1 cellular context compared by ENCODE assay signal in the genomic region with DNA sequence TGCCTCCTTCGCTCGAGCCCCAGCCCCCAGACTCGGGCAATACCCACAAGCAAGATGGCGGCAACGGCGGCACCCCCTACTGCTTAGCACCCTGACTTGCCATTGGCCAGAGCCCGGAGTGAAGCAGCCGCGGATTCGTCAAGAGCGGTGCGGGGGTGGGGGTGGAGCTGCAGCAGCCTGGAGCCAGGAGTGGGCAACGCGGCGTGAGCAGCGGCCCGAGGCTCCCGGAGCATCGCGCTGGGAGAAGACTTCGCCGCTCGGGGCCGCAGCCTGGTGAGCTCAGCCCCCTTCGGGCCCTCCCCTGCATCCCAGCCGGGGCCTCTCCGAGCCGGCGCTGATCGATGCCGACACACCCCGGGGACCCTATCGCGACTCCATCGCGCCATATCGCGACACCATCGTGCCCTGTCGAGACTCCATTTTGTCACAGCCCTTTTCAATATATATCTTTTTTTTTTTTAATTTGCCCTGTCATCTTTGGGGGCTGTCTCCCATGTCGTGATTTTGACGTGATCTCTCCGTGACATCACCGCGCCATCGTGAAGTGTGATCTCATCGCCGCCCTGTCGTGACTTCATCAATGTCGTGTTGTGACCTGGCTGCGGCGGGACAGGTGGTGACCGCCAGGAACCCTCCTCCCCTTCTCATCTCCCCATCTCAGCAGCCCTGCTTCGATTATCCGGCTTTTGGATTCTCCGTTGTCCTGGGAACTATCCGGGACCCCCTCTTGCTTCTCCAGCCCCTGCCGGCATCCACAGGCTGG.
A peak's percentile ranks its signal among the peaks of the same experiment; 100 is the strongest.
TF ChIP-seq lines count a peak whose summit lies in the region.

A gene with protein sequence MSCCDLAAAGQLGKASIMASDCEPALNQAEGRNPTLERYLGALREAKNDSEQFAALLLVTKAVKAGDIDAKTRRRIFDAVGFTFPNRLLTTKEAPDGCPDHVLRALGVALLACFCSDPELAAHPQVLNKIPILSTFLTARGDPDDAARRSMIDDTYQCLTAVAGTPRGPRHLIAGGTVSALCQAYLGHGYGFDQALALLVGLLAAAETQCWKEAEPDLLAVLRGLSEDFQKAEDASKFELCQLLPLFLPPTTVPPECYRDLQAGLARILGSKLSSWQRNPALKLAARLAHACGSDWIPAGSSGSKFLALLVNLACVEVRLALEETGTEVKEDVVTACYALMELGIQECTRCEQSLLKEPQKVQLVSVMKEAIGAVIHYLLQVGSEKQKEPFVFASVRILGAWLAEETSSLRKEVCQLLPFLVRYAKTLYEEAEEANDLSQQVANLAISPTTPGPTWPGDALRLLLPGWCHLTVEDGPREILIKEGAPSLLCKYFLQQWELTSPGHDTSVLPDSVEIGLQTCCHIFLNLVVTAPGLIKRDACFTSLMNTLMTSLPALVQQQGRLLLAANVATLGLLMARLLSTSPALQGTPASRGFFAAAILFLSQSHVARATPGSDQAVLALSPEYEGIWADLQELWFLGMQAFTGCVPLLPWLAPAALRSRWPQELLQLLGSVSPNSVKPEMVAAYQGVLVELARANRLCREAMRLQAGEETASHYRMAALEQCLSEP (plus strand): TSS at position 189 of the 763 bp plus-strand sequence. CDS start 392 bp downstream, at position 581.

TF ChIP-seq in K562, 482 proteins besides CTCF, POLR2A, EP300 and RAD21 (continued from another document and continues in another):
- TF ChIP-seq, protein P1, sequence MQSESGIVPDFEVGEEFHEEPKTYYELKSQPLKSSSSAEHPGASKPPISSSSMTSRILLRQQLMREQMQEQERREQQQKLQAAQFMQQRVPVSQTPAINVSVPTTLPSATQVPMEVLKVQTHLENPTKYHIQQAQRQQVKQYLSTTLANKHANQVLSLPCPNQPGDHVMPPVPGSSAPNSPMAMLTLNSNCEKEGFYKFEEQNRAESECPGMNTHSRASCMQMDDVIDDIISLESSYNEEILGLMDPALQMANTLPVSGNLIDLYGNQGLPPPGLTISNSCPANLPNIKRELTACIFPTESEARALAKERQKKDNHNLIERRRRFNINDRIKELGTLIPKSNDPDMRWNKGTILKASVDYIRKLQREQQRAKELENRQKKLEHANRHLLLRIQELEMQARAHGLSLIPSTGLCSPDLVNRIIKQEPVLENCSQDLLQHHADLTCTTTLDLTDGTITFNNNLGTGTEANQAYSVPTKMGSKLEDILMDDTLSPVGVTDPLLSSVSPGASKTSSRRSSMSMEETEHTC (IDR thresholded peaks at IDR 0.05) = no peak
- TF ChIP-seq ZC3H8 (IDR thresholded peaks at IDR 0.05) = no peak
- TF ChIP-seq TAF7 (tag; IDR thresholded peaks at IDR 0.05) = peak; percentile 53; the same call in 1 of the 2 replicates
- no peak for TF ChIP-seq STAT5A (IDR thresholded peaks at IDR 0.05; ENCODE audit: borderline replicate concordance, low read length)
- peak; percentile 100 for TF ChIP-seq ZBED1 (IDR thresholded peaks at IDR 0.05)
- no peak for TF ChIP-seq MEIS2 (IDR thresholded peaks at IDR 0.05; ENCODE audit: partially characterized antibody)
- TF ChIP-seq, protein P2, sequence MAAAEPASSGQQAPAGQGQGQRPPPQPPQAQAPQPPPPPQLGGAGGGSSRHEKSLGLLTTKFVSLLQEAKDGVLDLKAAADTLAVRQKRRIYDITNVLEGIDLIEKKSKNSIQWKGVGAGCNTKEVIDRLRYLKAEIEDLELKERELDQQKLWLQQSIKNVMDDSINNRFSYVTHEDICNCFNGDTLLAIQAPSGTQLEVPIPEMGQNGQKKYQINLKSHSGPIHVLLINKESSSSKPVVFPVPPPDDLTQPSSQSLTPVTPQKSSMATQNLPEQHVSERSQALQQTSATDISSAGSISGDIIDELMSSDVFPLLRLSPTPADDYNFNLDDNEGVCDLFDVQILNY (CRISPR knock-in tag; IDR thresholded peaks at IDR 0.05) = peak; percentile 60; the same call in 1 of the 2 replicates
- no peak for TF ChIP-seq ZC3H4 (CRISPR knock-in tag; IDR thresholded peaks at IDR 0.05; ENCODE audit: borderline replicate concordance)
- TF ChIP-seq, protein P3, sequence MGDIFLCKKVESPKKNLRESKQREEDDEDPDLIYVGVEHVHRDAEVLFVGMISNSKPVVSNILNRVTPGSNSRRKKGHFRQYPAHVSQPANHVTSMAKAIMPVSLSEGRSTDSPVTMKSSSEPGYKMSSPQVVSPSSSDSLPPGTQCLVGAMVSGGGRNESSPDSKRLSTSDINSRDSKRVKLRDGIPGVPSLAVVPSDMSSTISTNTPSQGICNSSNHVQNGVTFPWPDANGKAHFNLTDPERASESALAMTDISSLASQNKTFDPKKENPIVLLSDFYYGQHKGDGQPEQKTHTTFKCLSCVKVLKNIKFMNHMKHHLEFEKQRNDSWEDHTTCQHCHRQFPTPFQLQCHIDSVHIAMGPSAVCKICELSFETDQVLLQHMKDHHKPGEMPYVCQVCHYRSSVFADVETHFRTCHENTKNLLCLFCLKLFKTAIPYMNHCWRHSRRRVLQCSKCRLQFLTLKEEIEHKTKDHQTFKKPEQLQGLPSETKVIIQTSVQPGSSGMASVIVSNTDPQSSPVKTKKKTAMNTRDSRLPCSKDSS (IDR thresholded peaks at IDR 0.05; ENCODE audit: low read depth, partially characterized antibody) = peak; percentile 43
- TF ChIP-seq, protein P4, sequence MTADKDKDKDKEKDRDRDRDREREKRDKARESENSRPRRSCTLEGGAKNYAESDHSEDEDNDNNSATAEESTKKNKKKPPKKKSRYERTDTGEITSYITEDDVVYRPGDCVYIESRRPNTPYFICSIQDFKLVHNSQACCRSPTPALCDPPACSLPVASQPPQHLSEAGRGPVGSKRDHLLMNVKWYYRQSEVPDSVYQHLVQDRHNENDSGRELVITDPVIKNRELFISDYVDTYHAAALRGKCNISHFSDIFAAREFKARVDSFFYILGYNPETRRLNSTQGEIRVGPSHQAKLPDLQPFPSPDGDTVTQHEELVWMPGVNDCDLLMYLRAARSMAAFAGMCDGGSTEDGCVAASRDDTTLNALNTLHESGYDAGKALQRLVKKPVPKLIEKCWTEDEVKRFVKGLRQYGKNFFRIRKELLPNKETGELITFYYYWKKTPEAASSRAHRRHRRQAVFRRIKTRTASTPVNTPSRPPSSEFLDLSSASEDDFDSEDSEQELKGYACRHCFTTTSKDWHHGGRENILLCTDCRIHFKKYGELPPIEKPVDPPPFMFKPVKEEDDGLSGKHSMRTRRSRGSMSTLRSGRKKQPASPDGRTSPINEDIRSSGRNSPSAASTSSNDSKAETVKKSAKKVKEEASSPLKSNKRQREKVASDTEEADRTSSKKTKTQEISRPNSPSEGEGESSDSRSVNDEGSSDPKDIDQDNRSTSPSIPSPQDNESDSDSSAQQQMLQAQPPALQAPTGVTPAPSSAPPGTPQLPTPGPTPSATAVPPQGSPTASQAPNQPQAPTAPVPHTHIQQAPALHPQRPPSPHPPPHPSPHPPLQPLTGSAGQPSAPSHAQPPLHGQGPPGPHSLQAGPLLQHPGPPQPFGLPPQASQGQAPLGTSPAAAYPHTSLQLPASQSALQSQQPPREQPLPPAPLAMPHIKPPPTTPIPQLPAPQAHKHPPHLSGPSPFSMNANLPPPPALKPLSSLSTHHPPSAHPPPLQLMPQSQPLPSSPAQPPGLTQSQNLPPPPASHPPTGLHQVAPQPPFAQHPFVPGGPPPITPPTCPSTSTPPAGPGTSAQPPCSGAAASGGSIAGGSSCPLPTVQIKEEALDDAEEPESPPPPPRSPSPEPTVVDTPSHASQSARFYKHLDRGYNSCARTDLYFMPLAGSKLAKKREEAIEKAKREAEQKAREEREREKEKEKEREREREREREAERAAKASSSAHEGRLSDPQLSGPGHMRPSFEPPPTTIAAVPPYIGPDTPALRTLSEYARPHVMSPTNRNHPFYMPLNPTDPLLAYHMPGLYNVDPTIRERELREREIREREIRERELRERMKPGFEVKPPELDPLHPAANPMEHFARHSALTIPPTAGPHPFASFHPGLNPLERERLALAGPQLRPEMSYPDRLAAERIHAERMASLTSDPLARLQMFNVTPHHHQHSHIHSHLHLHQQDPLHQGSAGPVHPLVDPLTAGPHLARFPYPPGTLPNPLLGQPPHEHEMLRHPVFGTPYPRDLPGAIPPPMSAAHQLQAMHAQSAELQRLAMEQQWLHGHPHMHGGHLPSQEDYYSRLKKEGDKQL (CRISPR knock-in tag; IDR thresholded peaks at IDR 0.05; ENCODE audit: borderline replicate concordance) = no peak
- TF ChIP-seq SNIP1 (IDR thresholded peaks at IDR 0.05; ENCODE audit: low read depth) = peak; percentile 69; the same call in 1 of the 2 replicates
- TF ChIP-seq ZNF589 (CRISPR knock-in tag; IDR thresholded peaks at IDR 0.05; ENCODE audit: low read depth) = no peak
- TF ChIP-seq, protein P5, sequence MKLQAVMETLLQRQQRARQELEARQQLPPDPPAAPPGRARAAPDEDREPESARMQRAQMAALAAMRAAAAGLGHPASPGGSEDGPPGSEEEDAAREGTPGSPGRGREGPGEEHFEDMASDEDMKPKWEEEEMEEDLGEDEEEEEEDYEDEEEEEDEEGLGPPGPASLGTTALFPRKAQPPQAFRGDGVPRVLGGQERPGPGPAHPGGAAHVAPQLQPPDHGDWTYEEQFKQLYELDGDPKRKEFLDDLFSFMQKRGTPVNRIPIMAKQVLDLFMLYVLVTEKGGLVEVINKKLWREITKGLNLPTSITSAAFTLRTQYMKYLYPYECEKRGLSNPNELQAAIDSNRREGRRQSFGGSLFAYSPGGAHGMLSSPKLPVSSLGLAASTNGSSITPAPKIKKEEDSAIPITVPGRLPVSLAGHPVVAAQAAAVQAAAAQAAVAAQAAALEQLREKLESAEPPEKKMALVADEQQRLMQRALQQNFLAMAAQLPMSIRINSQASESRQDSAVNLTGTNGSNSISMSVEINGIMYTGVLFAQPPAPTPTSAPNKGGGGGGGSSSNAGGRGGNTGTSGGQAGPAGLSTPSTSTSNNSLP (IDR thresholded peaks at IDR 0.05; ENCODE audit: borderline replicate concordance, low read depth, low read length) = no peak
- no peak for TF ChIP-seq U2AF2 (optimal IDR thresholded peaks at IDR 0.05; ENCODE audit: low read depth, low read length)
- peak; percentile 84 for TF ChIP-seq FIP1L1 (IDR thresholded peaks at IDR 0.05; ENCODE audit: low read depth, low read length, poor library complexity, severe bottlenecking)
- TF ChIP-seq, protein P6, sequence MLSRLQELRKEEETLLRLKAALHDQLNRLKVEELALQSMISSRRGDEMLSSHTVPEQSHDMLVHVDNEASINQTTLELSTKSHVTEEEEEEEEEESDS (CRISPR knock-in tag; IDR thresholded peaks at IDR 0.05) = no peak
- peak; percentile 51 for TF ChIP-seq DMBX1 (CRISPR knock-in tag; IDR thresholded peaks at IDR 0.05; ENCODE audit: borderline replicate concordance)
- peak; percentile 33; the same call in 1 of the 2 replicates for TF ChIP-seq ATF1 (CRISPR knock-in tag; IDR thresholded peaks at IDR 0.05)
- peak; percentile 90 for TF ChIP-seq ATF1 (tag; IDR thresholded peaks at IDR 0.05)
- TF ChIP-seq RB1 (IDR thresholded peaks at IDR 0.05; ENCODE audit: low read depth) = peak; percentile 68
- TF ChIP-seq ZNF263 (CRISPR knock-in tag; IDR thresholded peaks at IDR 0.05; ENCODE audit: borderline replicate concordance) = peak; percentile 73
- TF ChIP-seq, protein P7, sequence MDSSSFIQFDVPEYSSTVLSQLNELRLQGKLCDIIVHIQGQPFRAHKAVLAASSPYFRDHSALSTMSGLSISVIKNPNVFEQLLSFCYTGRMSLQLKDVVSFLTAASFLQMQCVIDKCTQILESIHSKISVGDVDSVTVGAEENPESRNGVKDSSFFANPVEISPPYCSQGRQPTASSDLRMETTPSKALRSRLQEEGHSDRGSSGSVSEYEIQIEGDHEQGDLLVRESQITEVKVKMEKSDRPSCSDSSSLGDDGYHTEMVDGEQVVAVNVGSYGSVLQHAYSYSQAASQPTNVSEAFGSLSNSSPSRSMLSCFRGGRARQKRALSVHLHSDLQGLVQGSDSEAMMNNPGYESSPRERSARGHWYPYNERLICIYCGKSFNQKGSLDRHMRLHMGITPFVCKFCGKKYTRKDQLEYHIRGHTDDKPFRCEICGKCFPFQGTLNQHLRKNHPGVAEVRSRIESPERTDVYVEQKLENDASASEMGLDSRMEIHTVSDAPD (CRISPR knock-in tag; IDR thresholded peaks at IDR 0.05) = 0 out of 2 replicates have a peak, but pooled peaks have one; percentile 12
- no peak for TF ChIP-seq CEBPG (CRISPR knock-in tag; IDR thresholded peaks at IDR 0.05)
- no peak for TF ChIP-seq CEBPG (tag; conservative IDR thresholded peaks at IDR 0.05 in 1 of 2, IDR thresholded peaks at IDR 0.05 in 1 of 2)
- peak; percentile 39 to 61; a peak in 2 of 4 replicates for TF ChIP-seq TBL1XR1 (IDR thresholded peaks at IDR 0.05; ENCODE audit: low read length in 2 of 2)
- TF ChIP-seq ARNT (IDR thresholded peaks at IDR 0.05) = peak in 1 of 2 experiments; percentile 72; a peak in 2 of 4 replicates
- TF ChIP-seq, protein P8, sequence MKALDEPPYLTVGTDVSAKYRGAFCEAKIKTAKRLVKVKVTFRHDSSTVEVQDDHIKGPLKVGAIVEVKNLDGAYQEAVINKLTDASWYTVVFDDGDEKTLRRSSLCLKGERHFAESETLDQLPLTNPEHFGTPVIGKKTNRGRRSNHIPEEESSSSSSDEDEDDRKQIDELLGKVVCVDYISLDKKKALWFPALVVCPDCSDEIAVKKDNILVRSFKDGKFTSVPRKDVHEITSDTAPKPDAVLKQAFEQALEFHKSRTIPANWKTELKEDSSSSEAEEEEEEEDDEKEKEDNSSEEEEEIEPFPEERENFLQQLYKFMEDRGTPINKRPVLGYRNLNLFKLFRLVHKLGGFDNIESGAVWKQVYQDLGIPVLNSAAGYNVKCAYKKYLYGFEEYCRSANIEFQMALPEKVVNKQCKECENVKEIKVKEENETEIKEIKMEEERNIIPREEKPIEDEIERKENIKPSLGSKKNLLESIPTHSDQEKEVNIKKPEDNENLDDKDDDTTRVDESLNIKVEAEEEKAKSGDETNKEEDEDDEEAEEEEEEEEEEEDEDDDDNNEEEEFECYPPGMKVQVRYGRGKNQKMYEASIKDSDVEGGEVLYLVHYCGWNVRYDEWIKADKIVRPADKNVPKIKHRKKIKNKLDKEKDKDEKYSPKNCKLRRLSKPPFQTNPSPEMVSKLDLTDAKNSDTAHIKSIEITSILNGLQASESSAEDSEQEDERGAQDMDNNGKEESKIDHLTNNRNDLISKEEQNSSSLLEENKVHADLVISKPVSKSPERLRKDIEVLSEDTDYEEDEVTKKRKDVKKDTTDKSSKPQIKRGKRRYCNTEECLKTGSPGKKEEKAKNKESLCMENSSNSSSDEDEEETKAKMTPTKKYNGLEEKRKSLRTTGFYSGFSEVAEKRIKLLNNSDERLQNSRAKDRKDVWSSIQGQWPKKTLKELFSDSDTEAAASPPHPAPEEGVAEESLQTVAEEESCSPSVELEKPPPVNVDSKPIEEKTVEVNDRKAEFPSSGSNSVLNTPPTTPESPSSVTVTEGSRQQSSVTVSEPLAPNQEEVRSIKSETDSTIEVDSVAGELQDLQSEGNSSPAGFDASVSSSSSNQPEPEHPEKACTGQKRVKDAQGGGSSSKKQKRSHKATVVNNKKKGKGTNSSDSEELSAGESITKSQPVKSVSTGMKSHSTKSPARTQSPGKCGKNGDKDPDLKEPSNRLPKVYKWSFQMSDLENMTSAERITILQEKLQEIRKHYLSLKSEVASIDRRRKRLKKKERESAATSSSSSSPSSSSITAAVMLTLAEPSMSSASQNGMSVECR (CRISPR knock-in tag; IDR thresholded peaks at IDR 0.05) = peak; percentile 56; the same call in 1 of the 2 replicates
- peak; percentile 21 for TF ChIP-seq TAF1 (IDR thresholded peaks at IDR 0.05; ENCODE audit: control insufficient read depth, extremely low read depth, insufficient read depth, low read length, severe bottlenecking)
- TF ChIP-seq MEF2D (tag; conservative IDR thresholded peaks at IDR 0.05; ENCODE audit: low read depth) = no peak
- peak; percentile 46 for TF ChIP-seq ZFX (CRISPR knock-in tag; IDR thresholded peaks at IDR 0.05)
